In genomic region chr18:35347991-35348390, GRCh38 we compare ENCODE assay signal across 30 cellular contexts.
"Had no signal": no experiment of that assay in that cellular context is flagged by ENCODE, and none has a peak within 500 bp of the region (broad histone marks: within the 10 kb centered on the region; RNA-seq: fewer than 3 reads in every experiment).

No MANE protein-coding gene starts in this region.

- DNase-seq: activated CD4-positive, alpha-beta T cell treated with anti-CD3 and anti-CD28 coated beads for 48 hours; activated CD4-positive, alpha-beta T cell treated with anti-CD3 and anti-CD28 coated beads, Interleukin-2, amount 50 U/mL, for 4 hours; activated CD4-positive, CD25-positive, alpha-beta regulatory T cell treated with anti-CD3 and anti-CD28 coated beads, Interleukin-2, amount 50 U/mL, for 72 hours; activated CD8-positive, alpha-beta memory T cell treated with anti-CD3 and anti-CD28 coated beads, Interleukin-2, amount 50 U/mL, for 48 hours; activated CD8-positive, alpha-beta T cell treated with anti-CD3 and anti-CD28 coated beads, Interleukin-2, amount 10 ng/mL, durations not matched to agents 7 days and 5 days; activated naive CD4-positive, alpha-beta T cell; activated T-cell treated with anti-CD3 and anti-CD28 coated beads, Interleukin-2, amount 50 U/mL, for 1 hour; amniotic stem cell; body of pancreas; central memory CD4-positive, alpha-beta T cell; MM.1S; NCI-H1048; NCI-H1436; NCI-H1694 treated with DMSO at 0.1 percent for 48 hours; NCI-H2081; NCI-H2171; NCI-H2227 treated with DMSO at 0.1 percent for 48 hours; NCI-H446 treated with DMSO at 0.1 percent for 48 hours; NCI-H524 treated with DMSO at 0.1 percent for 48 hours; NCI-H774; NK-92 treated with Interleukin-12 subunit alpha and Interleukin-12 subunit beta, amount 100 ng/mL, for 24 hours; PC-3; SHP77; SW 1271 had no signal

- H3K36me3 ChIP-seq: ascending aorta had no signal

- H3K9me3 Mint-ChIP-seq: activated naive CD4-positive, alpha-beta T cell treated with anti-CD3 and anti-CD28 coated beads, Interleukin-2, amount 50 U/mL, for 24 hours had no signal

- H3K27ac Mint-ChIP-seq: activated CD8-positive, alpha-beta T cell treated with anti-CD3 and anti-CD28 coated beads, Interleukin-2, amount 10 ng/mL, durations not matched to agents 7 days and 5 days; activated naive CD4-positive, alpha-beta T cell treated with anti-CD3 and anti-CD28 coated beads, Interleukin-2, amount 50 U/mL, for 24 hours; T-helper 2 cell treated with Interferon-gamma antibody and Interleukin-4, amounts not matched to agents 5 μg/mL and 100 μg/mL, for 36 hours; WTC11 had no signal

- H3K27me3 ChIP-seq: ascending aorta, body of pancreas, SJSA1 had no signal

- ATAC-seq: activated CD8-positive, alpha-beta T cell treated with anti-CD3 and anti-CD28 coated beads, Interleukin-2, amount 10 ng/mL, durations not matched to agents 7 days and 5 days; body of pancreas; PC-3; SK-N-SH treated with all-trans-retinoic acid at 6 μM for 48 hours; WTC11 had no signal

- H3K4me3 Mint-ChIP-seq: activated CD8-positive, alpha-beta T cell treated with anti-CD3 and anti-CD28 coated beads, Interleukin-2, amount 10 ng/mL, durations not matched to agents 7 days and 5 days; activated naive CD4-positive, alpha-beta T cell treated with anti-CD3 and anti-CD28 coated beads, Interleukin-2, amount 50 U/mL, for 24 hours; T-helper 2 cell treated with Interferon-gamma antibody and Interleukin-4, amounts not matched to agents 5 μg/mL and 100 μg/mL, for 36 hours; WTC11 had no signal

- H3K27ac ChIP-seq: ascending aorta, body of pancreas, SJSA1 had no signal

- H3K27me3 Mint-ChIP-seq: activated naive CD4-positive, alpha-beta T cell treated with anti-CD3 and anti-CD28 coated beads, Interleukin-2, amount 50 U/mL, for 24 hours had no signal

- H3K4me3 ChIP-seq: ascending aorta, body of pancreas, SJSA1 had no signal
